ENCODE assay signal across 28 cellular contexts in the genomic region with DNA sequence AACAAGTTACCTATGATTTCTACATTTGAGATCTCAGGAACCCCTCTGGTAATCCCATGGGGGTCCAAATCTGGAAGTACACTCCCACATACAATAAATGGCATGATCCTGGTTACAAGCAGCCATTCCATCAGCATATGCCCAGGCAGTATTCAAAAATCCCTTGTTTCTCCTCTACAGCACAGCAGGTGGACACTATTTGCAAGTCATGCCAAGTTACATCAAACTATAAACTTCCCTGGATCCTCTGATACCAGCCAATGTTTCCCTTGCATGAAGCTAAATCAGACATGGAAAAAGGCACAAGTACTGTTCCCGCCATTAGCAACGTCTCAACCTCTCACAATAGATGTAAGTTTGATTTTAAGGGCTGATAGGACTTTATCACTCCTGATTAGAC.
"Had no signal": no experiment of that assay in that cellular context is flagged by ENCODE, and none has a peak within 500 bp of the region (broad histone marks: within the 10 kb centered on the region; RNA-seq: fewer than 3 reads in every experiment).

No MANE protein-coding gene starts in this region.

- DNase-seq: colonic mucosa; cortex of kidney; dermis blood vessel endothelial cell; dorsolateral prefrontal cortex; effector CD4-positive, alpha-beta T cell; effector CD8-positive, alpha-beta T cell; effector memory CD4-positive, alpha-beta T cell; effector memory CD8-positive, alpha-beta T cell; endodermal cell; erythroblast; esophagus squamous epithelium; foreskin fibroblast; foreskin keratinocyte; foreskin melanocyte; gastrocnemius medialis; glutamatergic neuron; head of caudate nucleus; heart left ventricle; heart right ventricle had no signal

- H3K27me3 ChIP-seq: colonic mucosa, gastrocnemius medialis, heart left ventricle had no signal

- FAIRE-seq: colon, endometrium, endothelial cell of umbilical vein, frontal cortex had no signal

- ATAC-seq: effector memory CD8-positive, alpha-beta T cell; esophagus mucosa; foreskin keratinocyte; gastrocnemius medialis; gastroesophageal sphincter; heart left ventricle; heart right ventricle had no signal

- H3K4me3 ChIP-seq: colonic mucosa, coronary artery, dorsolateral prefrontal cortex, esophagus muscularis mucosa, esophagus squamous epithelium, gastrocnemius medialis, gastroesophageal sphincter, heart left ventricle, heart right ventricle had no signal

- H3K36me3 ChIP-seq: colonic mucosa, esophagus muscularis mucosa, esophagus squamous epithelium, gastrocnemius medialis, gastroesophageal sphincter, heart left ventricle, heart right ventricle had no signal

- H3K27ac ChIP-seq: colonic mucosa, coronary artery, dorsolateral prefrontal cortex, epithelial cell of prostate, esophagus muscularis mucosa, esophagus squamous epithelium, foreskin keratinocyte, gastrocnemius medialis, gastroesophageal sphincter, heart left ventricle, heart right ventricle had no signal

- H3K9me3 ChIP-seq: colonic mucosa, esophagus muscularis mucosa, gastrocnemius medialis, gastroesophageal sphincter had no signal

- H3K4me1 ChIP-seq: colonic mucosa, esophagus muscularis mucosa, esophagus squamous epithelium, foreskin keratinocyte, gastrocnemius medialis, gastroesophageal sphincter, heart left ventricle, heart right ventricle had no signal
